In genomic region chr5:156597276-156597675, GRCh38 we compare ENCODE assay signal across 26 cellular contexts.
"Had no signal": no experiment of that assay in that cellular context is flagged by ENCODE, and none has a peak within 500 bp of the region (broad histone marks: within the 10 kb centered on the region; RNA-seq: fewer than 3 reads in every experiment).

No MANE protein-coding gene starts in this region.

- H3K4me3 ChIP-seq: lower lobe of right lung, psoas muscle, skin epidermis, stomach, testis, thyroid gland, transverse colon, upper lobe of left lung, vagina had no signal

- H3K9me3 ChIP-seq: neutrophil, testis, thyroid gland had no signal

- H3K27ac ChIP-seq: lower lobe of right lung, neutrophil, parathyroid adenoma, psoas muscle, skin epidermis, stomach, testis, thyroid gland, upper lobe of left lung, vagina had no signal

- H3K27me3 ChIP-seq: neutrophil, stomach, testis, thyroid gland, transverse colon, upper lobe of left lung, vagina had no signal

- DNase-seq: hypothalamus; immature natural killer cell; kidney; left ventricle myocardium superior; lower lobe of right lung; mammary epithelial cell; mesenchymal stem cell; naive thymus-derived CD8-positive, alpha-beta T cell; occipital lobe; psoas muscle; stimulated activated CD4-positive, alpha-beta T cell treated with anti-CD3 and anti-CD28 coated beads, Interleukin-12 subunit alpha, Interleukin-12 subunit beta, amount 100 ng/mL, for 4 hours; stimulated activated CD4-positive, alpha-beta T cell treated with anti-CD3 and anti-CD28 coated beads, Interleukin-15, amount 100 ng/mL, for 24 hours; stimulated activated CD4-positive, alpha-beta T cell treated with anti-CD3 and anti-CD28 coated beads, Interleukin-2, amount 100 ng/mL, for 24 hours; stimulated activated CD4-positive, alpha-beta T cell treated with anti-CD3 and anti-CD28 coated beads, Interleukin-4, amount 100 ng/mL, for 1 hour; stimulated activated naive B cell treated with anti-CD40 and anti-IgM and Interleukin-4, amounts not matched to agents 10 μg/mL and 1 μg/mL and 100 μg/mL, for 72 hours; stimulated activated naive CD8-positive, alpha-beta T cell treated with anti-CD3 and anti-CD28 coated beads, Interleukin-15, Interleukin-2, amounts not matched to agents 100 U/mL and 50 U/mL, for 24 hours; stomach; testis; thyroid gland; transverse colon; upper lobe of left lung had no signal

- ATAC-seq: left ventricle myocardium superior; lower lobe of right lung; naive thymus-derived CD8-positive, alpha-beta T cell; psoas muscle; sciatic nerve; stimulated activated naive B cell treated with anti-CD40 and anti-IgM and Interleukin-4, amounts not matched to agents 10 μg/mL and 1 μg/mL and 100 μg/mL, for 72 hours; stimulated activated naive CD8-positive, alpha-beta T cell treated with anti-CD3 and anti-CD28 coated beads, Interleukin-15, Interleukin-2, amounts not matched to agents 100 U/mL and 50 U/mL, for 24 hours had no signal

- H3K4me1 ChIP-seq: lower lobe of right lung, parathyroid adenoma, stomach, testis, thyroid gland, transverse colon, upper lobe of left lung, vagina had no signal

- H3K36me3 ChIP-seq: lower lobe of right lung, neutrophil, thyroid gland, transverse colon, upper lobe of left lung, vagina had no signal
